In the genomic region with DNA sequence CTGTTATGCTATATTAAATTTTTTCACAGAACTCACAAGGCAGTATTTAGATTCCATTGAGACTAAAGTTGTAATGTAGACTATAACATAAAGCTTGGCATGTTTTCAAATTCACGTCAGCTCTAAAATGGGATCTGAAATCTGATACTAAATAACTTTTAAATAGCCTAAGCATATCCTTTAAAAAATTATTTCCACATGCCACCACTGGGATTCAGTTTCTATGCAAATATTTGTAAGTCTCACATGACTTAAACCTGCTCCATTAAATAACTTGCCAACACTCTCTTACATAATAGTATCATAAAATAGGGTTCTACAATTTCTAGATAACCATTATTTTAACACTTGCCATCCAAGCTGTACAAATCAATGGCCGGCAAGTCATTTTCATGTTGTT, we compare ENCODE assay signal across 2 cellular contexts.
TF ChIP-seq lines count a peak whose summit lies in the region.

No MANE protein-coding gene starts in this region.

TF ChIP-seq in Ishikawa, 13 proteins besides CTCF, POLR2A, EP300 and RAD21 (continued from another document):
- TF ChIP-seq, protein P1, sequence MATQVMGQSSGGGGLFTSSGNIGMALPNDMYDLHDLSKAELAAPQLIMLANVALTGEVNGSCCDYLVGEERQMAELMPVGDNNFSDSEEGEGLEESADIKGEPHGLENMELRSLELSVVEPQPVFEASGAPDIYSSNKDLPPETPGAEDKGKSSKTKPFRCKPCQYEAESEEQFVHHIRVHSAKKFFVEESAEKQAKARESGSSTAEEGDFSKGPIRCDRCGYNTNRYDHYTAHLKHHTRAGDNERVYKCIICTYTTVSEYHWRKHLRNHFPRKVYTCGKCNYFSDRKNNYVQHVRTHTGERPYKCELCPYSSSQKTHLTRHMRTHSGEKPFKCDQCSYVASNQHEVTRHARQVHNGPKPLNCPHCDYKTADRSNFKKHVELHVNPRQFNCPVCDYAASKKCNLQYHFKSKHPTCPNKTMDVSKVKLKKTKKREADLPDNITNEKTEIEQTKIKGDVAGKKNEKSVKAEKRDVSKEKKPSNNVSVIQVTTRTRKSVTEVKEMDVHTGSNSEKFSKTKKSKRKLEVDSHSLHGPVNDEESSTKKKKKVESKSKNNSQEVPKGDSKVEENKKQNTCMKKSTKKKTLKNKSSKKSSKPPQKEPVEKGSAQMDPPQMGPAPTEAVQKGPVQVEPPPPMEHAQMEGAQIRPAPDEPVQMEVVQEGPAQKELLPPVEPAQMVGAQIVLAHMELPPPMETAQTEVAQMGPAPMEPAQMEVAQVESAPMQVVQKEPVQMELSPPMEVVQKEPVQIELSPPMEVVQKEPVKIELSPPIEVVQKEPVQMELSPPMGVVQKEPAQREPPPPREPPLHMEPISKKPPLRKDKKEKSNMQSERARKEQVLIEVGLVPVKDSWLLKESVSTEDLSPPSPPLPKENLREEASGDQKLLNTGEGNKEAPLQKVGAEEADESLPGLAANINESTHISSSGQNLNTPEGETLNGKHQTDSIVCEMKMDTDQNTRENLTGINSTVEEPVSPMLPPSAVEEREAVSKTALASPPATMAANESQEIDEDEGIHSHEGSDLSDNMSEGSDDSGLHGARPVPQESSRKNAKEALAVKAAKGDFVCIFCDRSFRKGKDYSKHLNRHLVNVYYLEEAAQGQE (IDR thresholded peaks at IDR 0.05; ENCODE audit: low read depth), result no peak
- no peak for TF ChIP-seq YY1 (IDR thresholded peaks at IDR 0.05; ENCODE audit: low read depth)
- no peak for TF ChIP-seq TAF1 (IDR thresholded peaks at IDR 0.05; ENCODE audit: low read depth)
- no peak for TF ChIP-seq CREB1 (IDR thresholded peaks at IDR 0.05; ENCODE audit: low read depth)
TF ChIP-seq in Ishikawa: peak in this region for 3.

TF ChIP-seq in GM12878, 131 proteins besides CTCF, POLR2A, EP300 and RAD21 (continued from another document):
- TF ChIP-seq, protein P2, sequence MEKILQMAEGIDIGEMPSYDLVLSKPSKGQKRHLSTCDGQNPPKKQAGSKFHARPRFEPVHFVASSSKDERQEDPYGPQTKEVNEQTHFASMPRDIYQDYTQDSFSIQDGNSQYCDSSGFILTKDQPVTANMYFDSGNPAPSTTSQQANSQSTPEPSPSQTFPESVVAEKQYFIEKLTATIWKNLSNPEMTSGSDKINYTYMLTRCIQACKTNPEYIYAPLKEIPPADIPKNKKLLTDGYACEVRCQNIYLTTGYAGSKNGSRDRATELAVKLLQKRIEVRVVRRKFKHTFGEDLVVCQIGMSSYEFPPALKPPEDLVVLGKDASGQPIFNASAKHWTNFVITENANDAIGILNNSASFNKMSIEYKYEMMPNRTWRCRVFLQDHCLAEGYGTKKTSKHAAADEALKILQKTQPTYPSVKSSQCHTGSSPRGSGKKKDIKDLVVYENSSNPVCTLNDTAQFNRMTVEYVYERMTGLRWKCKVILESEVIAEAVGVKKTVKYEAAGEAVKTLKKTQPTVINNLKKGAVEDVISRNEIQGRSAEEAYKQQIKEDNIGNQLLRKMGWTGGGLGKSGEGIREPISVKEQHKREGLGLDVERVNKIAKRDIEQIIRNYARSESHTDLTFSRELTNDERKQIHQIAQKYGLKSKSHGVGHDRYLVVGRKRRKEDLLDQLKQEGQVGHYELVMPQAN (conservative IDR thresholded peaks at IDR 0.05), result no peak
